Comparison of ENCODE assay signal across 8 cellular contexts in the genomic region with DNA sequence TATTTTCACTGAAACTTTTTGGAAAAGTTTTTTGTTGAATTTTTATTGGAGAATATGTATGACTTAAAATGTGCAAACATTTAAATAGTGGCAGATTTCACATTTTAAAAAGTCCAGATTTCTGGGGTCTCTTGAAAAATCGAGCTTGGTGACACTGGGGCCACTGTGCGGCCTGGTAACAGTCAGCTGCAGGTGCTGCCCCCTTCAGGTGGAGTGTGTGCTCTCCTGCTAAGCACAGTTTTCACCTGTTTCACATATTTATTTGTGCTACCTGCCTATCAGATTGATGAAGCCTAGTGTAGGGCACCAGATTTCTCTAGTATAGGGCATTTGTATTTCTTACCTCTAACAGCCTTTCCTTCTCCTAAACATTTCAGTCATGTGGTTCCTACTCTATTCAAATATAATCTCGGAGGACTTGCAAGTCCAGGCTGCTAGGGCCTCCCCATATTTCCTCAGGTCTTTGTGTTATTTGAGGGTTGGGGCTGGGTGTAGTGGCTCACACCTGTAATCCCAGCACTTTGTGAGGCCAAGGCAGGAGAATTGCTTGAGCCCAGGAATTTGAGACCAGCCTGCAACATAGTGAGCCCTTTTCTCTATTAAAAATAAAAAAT.
DNase-seq lines count a peak whose midpoint lies in the region; ATAC-seq and TF ChIP-seq lines count a peak whose summit lies in the region.

No MANE protein-coding gene starts in this region.

- H3K9me3 ChIP-seq in left ventricle myocardium inferior (replicated peaks) (no peaks in the 10 kb centered on the region), vagina (no peaks in the 10 kb centered on the region)

- TF ChIP-seq CTCF in left ventricle myocardium inferior (IDR thresholded peaks at IDR 0.05; ENCODE audit: borderline replicate concordance), result peak; percentile 61
- TF ChIP-seq CTCF in vagina (IDR thresholded peaks at IDR 0.05), result peak in 1 of 3 experiments; percentile 27

- DNase-seq in activated T-cell treated with anti-CD3 and anti-CD28 coated beads, Interleukin-2, amount 50 U/mL, for 48 hours, result peak; percentile 56 to 60
- no peak for DNase-seq in activated T-cell treated with anti-CD3 and anti-CD28 coated beads, Interleukin-2, amount 50 U/mL, for 1 hour
- peak; percentile 3 for DNase-seq in SW480 (ENCODE audit: low spot score)
- DNase-seq in left ventricle myocardium inferior, result peak; percentile 30
- peak; percentile 71 for DNase-seq in stimulated activated CD8-positive, alpha-beta memory T cell treated with anti-CD3 and anti-CD28 coated beads, Interleukin-4, amount 100 ng/mL, for 48 hours
- DNase-seq in NCI-H1436 (lab: John Stamatoyannopoulos, UW), result no peak
- no peak for DNase-seq in vagina (ENCODE audit: extremely low spot score in 2 of 2)

- H3K4me1 ChIP-seq in left ventricle myocardium inferior (no peaks in the 10 kb centered on the region), vagina (peaks cover 19% of the 10 kb centered on the region)

- H3K36me3 ChIP-seq in left ventricle myocardium inferior, result no peaks in the 10 kb centered on the region
- no peaks in the 10 kb centered on the region for H3K36me3 ChIP-seq in vagina

- H3K27me3 ChIP-seq in left ventricle myocardium inferior (ENCODE audit: low read depth) (no peaks in the 10 kb centered on the region), vagina (no peaks in the 10 kb centered on the region)

- no peak for TF ChIP-seq POLR2A in vagina (IDR thresholded peaks at IDR 0.05)

- intact Hi-C loops in left ventricle myocardium inferior (cut with micrococcal nuclease), result no loop called here
- intact Hi-C loops in vagina (cut with DNase I), result no loop called here

- H3K4me3 ChIP-seq in left ventricle myocardium inferior, result no peak overlapping the region
- H3K4me3 ChIP-seq in vagina, result no peak overlapping the region

- no peak for ATAC-seq in GM19467 (IDR thresholded peaks at IDR 0.05; ENCODE audit: unreplicated experiment)

- H3K27ac ChIP-seq in left ventricle myocardium inferior (replicated peaks) (no peak overlapping the region), vagina (no peak overlapping the region)

Comparison
In these comparisons a context has a peak if more than half of its experiments do, and no peak if none do; other contexts are left out.
1. DNase-seq: peak in activated T-cell treated with anti-CD3 and anti-CD28 coated beads, Interleukin-2, amount 50 U/mL, for 48 hours (2 of 2), SW480 (single experiment), left ventricle myocardium inferior (single experiment) and stimulated activated CD8-positive, alpha-beta memory T cell treated with anti-CD3 and anti-CD28 coated beads, Interleukin-4, amount 100 ng/mL, for 48 hours (single experiment); none in activated T-cell treated with anti-CD3 and anti-CD28 coated beads, Interleukin-2, amount 50 U/mL, for 1 hour (single experiment), NCI-H1436 (single experiment) and vagina (0 of 2).